Comparison of ENCODE assay signal across 22 cellular contexts in the genomic region with DNA sequence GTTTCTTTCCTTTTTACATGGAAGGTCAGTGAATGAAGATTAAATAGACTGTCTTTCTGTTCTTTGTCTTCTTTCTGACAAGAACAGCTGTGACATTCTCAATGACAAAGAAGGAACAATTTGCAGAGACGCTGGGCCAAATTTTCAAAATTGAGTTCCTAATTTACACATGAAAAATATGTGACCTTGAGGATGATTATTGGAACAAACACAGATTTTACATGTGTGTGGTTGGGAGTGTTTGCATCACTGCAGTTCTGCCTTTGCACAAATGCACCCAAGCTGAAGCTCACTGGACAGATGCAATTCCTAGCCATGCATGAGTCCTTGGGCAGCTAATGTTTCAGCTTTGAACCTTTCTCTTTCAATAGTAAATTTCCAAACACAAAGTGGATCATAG.
"Had no signal": no experiment of that assay in that cellular context is flagged by ENCODE, and none has a peak within 500 bp of the region (broad histone marks: within the 10 kb centered on the region; RNA-seq: fewer than 3 reads in every experiment).

No MANE protein-coding gene starts in this region.

- H3K36me3 ChIP-seq: esophagus squamous epithelium, gastrocnemius medialis, neutrophil had no signal

- ATAC-seq: activated T-helper 17 cell treated with anti-CD3 and anti-CD28 coated beads, Interleukin-2, amount 50 U/mL, for 72 hours; left lobe of liver had no signal

- H3K4me3 ChIP-seq: esophagus squamous epithelium, gastrocnemius medialis had no signal

- DNase-seq: activated CD4-positive, alpha-beta T cell treated with anti-CD3 and anti-CD28 coated beads for 1 hour; activated CD4-positive, alpha-beta T cell treated with anti-CD3 and anti-CD28 coated beads, Interleukin-2, amount 50 U/mL, for 4 hours; activated CD8-positive, alpha-beta memory T cell treated with anti-CD3 and anti-CD28 coated beads for 24 hours; activated CD8-positive, alpha-beta memory T cell treated with anti-CD3 and anti-CD28 coated beads, Interleukin-2, amount 50 U/mL, for 4 hours; activated T-cell treated with anti-CD3 and anti-CD28 coated beads, Interleukin-2, amount 50 U/mL, for 24 hours; cerebellar nuclear complex; cortex of kidney; endodermal cell; esophagus squamous epithelium; gastrocnemius medialis; kidney; mammary epithelial cell; natural killer cell; stimulated activated CD4-positive, alpha-beta T cell treated with anti-CD3 and anti-CD28 coated beads, Interleukin-4, amount 100 ng/mL, for 1 hour; stimulated activated naive CD4-positive, alpha-beta T cell treated with Interleukin-2 at 50 U/mL for 16 hours; T-helper 9 cell had no signal

- H3K9me3 Mint-ChIP-seq: activated T-cell treated with anti-CD3 and anti-CD28 coated beads, Interleukin-2, amount 50 U/mL, for 24 hours; activated T-helper 17 cell treated with anti-CD3 and anti-CD28 coated beads, Interleukin-2, amount 50 U/mL, for 72 hours; endodermal cell; natural killer cell had no signal

- H3K9ac ChIP-seq: parathyroid adenoma had no signal

- H3K4me3 Mint-ChIP-seq: activated naive CD8-positive, alpha-beta T cell; activated T-cell treated with anti-CD3 and anti-CD28 coated beads, Interleukin-2, amount 50 U/mL, for 24 hours; activated T-helper 17 cell treated with anti-CD3 and anti-CD28 coated beads, Interleukin-2, amount 50 U/mL, for 72 hours; endodermal cell; mesothelial cell of epicardium; natural killer cell had no signal

- H3K27me3 ChIP-seq: esophagus squamous epithelium, gastrocnemius medialis, neutrophil had no signal

- H3K27ac ChIP-seq: neutrophil, parathyroid adenoma had no signal

- H3K36me3 Mint-ChIP-seq: activated naive CD8-positive, alpha-beta T cell had no signal

- H3K27ac Mint-ChIP-seq: activated naive CD8-positive, alpha-beta T cell; activated T-cell treated with anti-CD3 and anti-CD28 coated beads, Interleukin-2, amount 50 U/mL, for 24 hours; activated T-helper 17 cell treated with anti-CD3 and anti-CD28 coated beads, Interleukin-2, amount 50 U/mL, for 72 hours; endodermal cell had no signal

- H3K79me2 ChIP-seq: parathyroid adenoma had no signal

- H3K9me3 ChIP-seq: esophagus squamous epithelium, gastrocnemius medialis, neutrophil had no signal

- H3K4me1 Mint-ChIP-seq: activated T-helper 17 cell treated with anti-CD3 and anti-CD28 coated beads, Interleukin-2, amount 50 U/mL, for 72 hours had no signal
